In genomic region chr10:131266936-131267813, GRCh38 we compare ENCODE assay signal across 30 cellular contexts. TPM values are rescaled to one million over a fixed set of nuclear protein-coding genes. Genes with fewer than 3 reads are reported as not detected.
"Had no signal": no experiment of that assay in that cellular context is flagged by ENCODE, and none has a peak within 500 bp of the region (broad histone marks: within the 10 kb centered on the region; RNA-seq: fewer than 3 reads in every experiment).

No MANE protein-coding gene starts in this region.

- H3K27ac Mint-ChIP-seq: activated CD4-positive, alpha-beta T cell treated with anti-CD3 and anti-CD28 coated beads, Interleukin-2, amount 10 ng/mL, durations not matched to agents 7 days and 5 days; activated CD8-positive, alpha-beta T cell treated with anti-CD3 and anti-CD28 coated beads for 36 hours; activated naive CD4-positive, alpha-beta T cell treated with anti-CD3 and anti-CD28 coated beads, Interleukin-2, amount 50 U/mL, for 24 hours; activated naive CD8-positive, alpha-beta T cell treated with anti-CD3 and anti-CD28 coated beads, Interleukin-2, amount 50 U/mL, for 24 hours; activated T-helper 17 cell treated with anti-CD3 and anti-CD28 coated beads, Interleukin-2, amount 50 U/mL, for 72 hours; dendritic cell treated with granulocyte-macrophage colony-stimulating factor and Interleukin-4, amounts not matched to agents 40 ng/mL and 50 ng/mL, for 4 days; naive thymus-derived CD8-positive, alpha-beta T cell; progenitor cell of endocrine pancreas; stimulated activated naive B cell treated with anti-CD40 and anti-IgM and Interleukin-4, amounts not matched to agents 10 μg/mL and 1 μg/mL and 100 μg/mL, for 72 hours; WTC11 had no signal

- DNase-seq: activated CD4-positive, alpha-beta T cell treated with anti-CD3 and anti-CD28 coated beads for 1 hour; activated CD4-positive, alpha-beta T cell treated with anti-CD3 and anti-CD28 coated beads, Interleukin-2, amount 10 ng/mL, durations not matched to agents 7 days and 5 days; activated CD8-positive, alpha-beta T cell treated with anti-CD3 and anti-CD28 coated beads for 36 hours; activated naive CD8-positive, alpha-beta T cell treated with anti-CD3 and anti-CD28 coated beads, Interleukin-2, amount 50 U/mL, for 24 hours; activated T-cell treated with anti-CD3 and anti-CD28 coated beads, Interleukin-2, amount 50 U/mL, for 4 hours; central memory CD4-positive, alpha-beta T cell; effector CD8-positive, alpha-beta T cell; esophagus squamous epithelium; foreskin melanocyte; heart right ventricle; left lung; midbrain; naive thymus-derived CD8-positive, alpha-beta T cell; right lobe of liver; stimulated activated CD4-positive, alpha-beta T cell treated with anti-CD3 and anti-CD28 coated beads, Interleukin-4, amount 100 ng/mL, for 24 hours; stimulated activated naive B cell treated with anti-CD40 and anti-IgM and Interleukin-4, amounts not matched to agents 10 μg/mL and 1 μg/mL and 100 μg/mL, for 72 hours; T-helper 2 cell; uterus had no signal

- H3K4me1 ChIP-seq: breast epithelium, esophagus squamous epithelium, heart right ventricle, left lung, right lobe of liver, tibial nerve, uterus had no signal

- H3K27ac ChIP-seq: breast epithelium, epithelial cell of prostate, esophagus squamous epithelium, heart right ventricle, left lung, right lobe of liver, skin epidermis, tibial nerve, uterus had no signal

- H3K27me3 ChIP-seq: right lobe of liver, tibial nerve, uterus had no signal

- H3K9me3 Mint-ChIP-seq: activated CD4-positive, alpha-beta T cell treated with anti-CD3 and anti-CD28 coated beads, Interleukin-2, amount 10 ng/mL, durations not matched to agents 7 days and 5 days; activated CD8-positive, alpha-beta T cell treated with anti-CD3 and anti-CD28 coated beads for 36 hours; activated naive CD4-positive, alpha-beta T cell treated with anti-CD3 and anti-CD28 coated beads, Interleukin-2, amount 50 U/mL, for 24 hours; activated naive CD8-positive, alpha-beta T cell treated with anti-CD3 and anti-CD28 coated beads, Interleukin-2, amount 50 U/mL, for 24 hours; activated T-cell treated with anti-CD3 and anti-CD28 coated beads, Interleukin-2, amount 50 U/mL, for 4 hours; activated T-helper 17 cell treated with anti-CD3 and anti-CD28 coated beads, Interleukin-2, amount 50 U/mL, for 72 hours; dendritic cell treated with granulocyte-macrophage colony-stimulating factor and Interleukin-4, amounts not matched to agents 40 ng/mL and 50 ng/mL, for 4 days; naive thymus-derived CD8-positive, alpha-beta T cell had no signal

- ATAC-seq: activated CD8-positive, alpha-beta T cell treated with anti-CD3 and anti-CD28 coated beads for 36 hours; activated naive CD8-positive, alpha-beta T cell treated with anti-CD3 and anti-CD28 coated beads, Interleukin-2, amount 50 U/mL, for 24 hours; activated T-cell treated with anti-CD3 and anti-CD28 coated beads, Interleukin-2, amount 50 U/mL, for 4 hours; activated T-helper 17 cell treated with anti-CD3 and anti-CD28 coated beads, Interleukin-2, amount 50 U/mL, for 72 hours; heart right ventricle; left lung; naive thymus-derived CD8-positive, alpha-beta T cell; stimulated activated naive B cell treated with anti-CD40 and anti-IgM and Interleukin-4, amounts not matched to agents 10 μg/mL and 1 μg/mL and 100 μg/mL, for 72 hours; WTC11 had no signal

- H3K36me3 ChIP-seq: breast epithelium, esophagus squamous epithelium, heart right ventricle, left lung, right lobe of liver, tibial nerve, uterus had no signal

- H3K36me3 Mint-ChIP-seq: activated naive CD4-positive, alpha-beta T cell treated with anti-CD3 and anti-CD28 coated beads, Interleukin-2, amount 50 U/mL, for 24 hours; naive thymus-derived CD8-positive, alpha-beta T cell; stimulated activated naive B cell treated with anti-CD40 and anti-IgM and Interleukin-4, amounts not matched to agents 10 μg/mL and 1 μg/mL and 100 μg/mL, for 72 hours had no signal

- H3K4me3 Mint-ChIP-seq: activated CD4-positive, alpha-beta T cell treated with anti-CD3 and anti-CD28 coated beads, Interleukin-2, amount 10 ng/mL, durations not matched to agents 7 days and 5 days; activated CD8-positive, alpha-beta T cell treated with anti-CD3 and anti-CD28 coated beads for 36 hours; activated naive CD4-positive, alpha-beta T cell treated with anti-CD3 and anti-CD28 coated beads, Interleukin-2, amount 50 U/mL, for 24 hours; activated naive CD8-positive, alpha-beta T cell treated with anti-CD3 and anti-CD28 coated beads, Interleukin-2, amount 50 U/mL, for 24 hours; activated T-cell treated with anti-CD3 and anti-CD28 coated beads, Interleukin-2, amount 50 U/mL, for 4 hours; activated T-helper 17 cell treated with anti-CD3 and anti-CD28 coated beads, Interleukin-2, amount 50 U/mL, for 72 hours; dendritic cell treated with granulocyte-macrophage colony-stimulating factor and Interleukin-4, amounts not matched to agents 40 ng/mL and 50 ng/mL, for 4 days; naive thymus-derived CD8-positive, alpha-beta T cell; stimulated activated naive B cell treated with anti-CD40 and anti-IgM and Interleukin-4, amounts not matched to agents 10 μg/mL and 1 μg/mL and 100 μg/mL, for 72 hours; WTC11 had no signal

- H3K4me3 ChIP-seq: breast epithelium, esophagus squamous epithelium, heart right ventricle, left lung, right lobe of liver, skin epidermis, tibial nerve, uterus had no signal

- H3K27me3 Mint-ChIP-seq: activated CD4-positive, alpha-beta T cell treated with anti-CD3 and anti-CD28 coated beads, Interleukin-2, amount 10 ng/mL, durations not matched to agents 7 days and 5 days; activated CD8-positive, alpha-beta T cell treated with anti-CD3 and anti-CD28 coated beads for 36 hours; activated naive CD4-positive, alpha-beta T cell treated with anti-CD3 and anti-CD28 coated beads, Interleukin-2, amount 50 U/mL, for 24 hours; activated naive CD8-positive, alpha-beta T cell treated with anti-CD3 and anti-CD28 coated beads, Interleukin-2, amount 50 U/mL, for 24 hours; activated T-helper 17 cell treated with anti-CD3 and anti-CD28 coated beads, Interleukin-2, amount 50 U/mL, for 72 hours; dendritic cell treated with granulocyte-macrophage colony-stimulating factor and Interleukin-4, amounts not matched to agents 40 ng/mL and 50 ng/mL, for 4 days; stimulated activated naive B cell treated with anti-CD40 and anti-IgM and Interleukin-4, amounts not matched to agents 10 μg/mL and 1 μg/mL and 100 μg/mL, for 72 hours had no signal

- H3K9me3 ChIP-seq: esophagus squamous epithelium, left lung, right lobe of liver, uterus had no signal

- H3K4me1 Mint-ChIP-seq: activated CD4-positive, alpha-beta T cell treated with anti-CD3 and anti-CD28 coated beads, Interleukin-2, amount 10 ng/mL, durations not matched to agents 7 days and 5 days; activated naive CD4-positive, alpha-beta T cell treated with anti-CD3 and anti-CD28 coated beads, Interleukin-2, amount 50 U/mL, for 24 hours; activated naive CD8-positive, alpha-beta T cell treated with anti-CD3 and anti-CD28 coated beads, Interleukin-2, amount 50 U/mL, for 24 hours; activated T-helper 17 cell treated with anti-CD3 and anti-CD28 coated beads, Interleukin-2, amount 50 U/mL, for 72 hours; naive thymus-derived CD8-positive, alpha-beta T cell; stimulated activated naive B cell treated with anti-CD40 and anti-IgM and Interleukin-4, amounts not matched to agents 10 μg/mL and 1 μg/mL and 100 μg/mL, for 72 hours; WTC11 had no signal

RNA-seq across cellular contexts. Expression of gene TCERG1L, which starts 44.3 kb away (rescaled TPM):
- total RNA-seq: activated CD4-positive, alpha-beta T cell treated with anti-CD3 and anti-CD28 coated beads, Interleukin-2, amount 10 ng/mL, durations not matched to agents 7 days and 5 days; activated CD8-positive, alpha-beta T cell treated with anti-CD3 and anti-CD28 coated beads for 36 hours; glomerular endothelial cell; left lung; lung microvascular endothelial cell; renal cortical epithelial cell; right lobe of liver had no signal
- polyA plus RNA-seq: heart right ventricle had no signal
